8 cellular contexts compared by ENCODE assay signal in genomic region chr1:180155202-180155682, GRCh38. TPM values are rescaled to one million over a fixed set of nuclear protein-coding genes. Genes with fewer than 3 reads are reported as not detected.
DNase-seq lines count a peak whose midpoint lies in the region; ATAC-seq and TF ChIP-seq lines count a peak whose summit lies in the region.

No MANE protein-coding gene starts in this region.

- H3K4me2 ChIP-seq in neural cell (ENCODE audit: low read length), result peak overlapping the region; percentile 83

- H3K27me3 ChIP-seq in esophagus squamous epithelium (no peaks in the 10 kb centered on the region), neural cell (ENCODE audit: insufficient read depth, low read depth, low read length) (no peaks in the 10 kb centered on the region)

- no peaks in the 10 kb centered on the region for H3K36me3 Mint-ChIP-seq in activated CD4-positive, alpha-beta T cell treated with anti-CD3 and anti-CD28 coated beads, Interleukin-2, amount 10 ng/mL, durations not matched to agents 7 days and 5 days (ENCODE audit: low read depth)

- WGBS in esophagus squamous epithelium, 2 donors, result 1% methylated on average over 22 to 25 of the region's 26 CpGs

- H4K20me1 ChIP-seq in neural cell (ENCODE audit: insufficient read depth), result peaks cover 3% of the 10 kb centered on the region

- no peak for TF ChIP-seq EP300 in neural cell (conservative IDR thresholded peaks at IDR 0.05; ENCODE audit: poor library complexity, severe bottlenecking)

- peaks cover 28% of the 10 kb centered on the region for H3K79me2 ChIP-seq in neural cell (replicated peaks; ENCODE audit: insufficient read depth, low read length)

- no peaks in the 10 kb centered on the region for H3K9me2 ChIP-seq in neural cell (ENCODE audit: insufficient read depth, low read length)

- DNase-seq in Caki2 (ENCODE audit: low read depth) (peak; percentile 36), esophagus squamous epithelium (lab: John Stamatoyannopoulos, UW) (no peak), NCI-H1436 (lab: John Stamatoyannopoulos, UW) (no peak)
- no peak for DNase-seq in activated CD4-positive, alpha-beta T cell treated with anti-CD3 and anti-CD28 coated beads, Interleukin-2, amount 10 ng/mL, durations not matched to agents 7 days and 5 days

- H3K36me3 ChIP-seq in esophagus squamous epithelium (no peaks in the 10 kb centered on the region), neural cell (ENCODE audit: insufficient read depth, low read length) (no peaks in the 10 kb centered on the region)

- peak overlapping the region; percentile 85 for H3K4me3 Mint-ChIP-seq in activated CD4-positive, alpha-beta T cell treated with anti-CD3 and anti-CD28 coated beads, Interleukin-2, amount 10 ng/mL, durations not matched to agents 7 days and 5 days

- in situ Hi-C loops in Caki2 (cut with HindIII; ENCODE audit: low pct_unique_long_range_greater_than_20kb, low sequenced_read_pairs), result no loop called here

- H3K9me3 ChIP-seq in esophagus squamous epithelium (no peaks in the 10 kb centered on the region), neural cell (ENCODE audit: low read length) (no peaks in the 10 kb centered on the region)

- H2AFZ ChIP-seq in neural cell (ENCODE audit: low read depth, low read length), result peak overlapping the region; percentile 92

- intact Hi-C loops in esophagus squamous epithelium (cut with DNase I), result no loop called here

- POLR2A ChIA-PET in activated CD4-positive, alpha-beta T cell treated with anti-CD3 and anti-CD28 coated beads, Interleukin-2, amount 10 ng/mL, durations not matched to agents 7 days and 5 days (lab: Charles Lee), result no interaction called here

- no peak for TF ChIP-seq CTCF in esophagus squamous epithelium (IDR thresholded peaks at IDR 0.05)
- TF ChIP-seq CTCF in neural cell (IDR thresholded peaks at IDR 0.05; ENCODE audit: poor library complexity, severe bottlenecking), result no peak

- H3K4me1 Mint-ChIP-seq in activated CD4-positive, alpha-beta T cell treated with anti-CD3 and anti-CD28 coated beads, Interleukin-2, amount 10 ng/mL, durations not matched to agents 7 days and 5 days, result peaks cover 28% of the 10 kb centered on the region

- H3K9me3 Mint-ChIP-seq in activated CD4-positive, alpha-beta T cell treated with anti-CD3 and anti-CD28 coated beads, Interleukin-2, amount 10 ng/mL, durations not matched to agents 7 days and 5 days, result no peaks in the 10 kb centered on the region

- peaks cover 6 to 61% (median 25%) of the 10 kb centered on the region in 3 donors for H3K4me1 ChIP-seq in esophagus squamous epithelium

- no peak for TF ChIP-seq RAD21 in neural cell (conservative IDR thresholded peaks at IDR 0.05)

- CTCF ChIA-PET in activated CD4-positive, alpha-beta T cell treated with anti-CD3 and anti-CD28 coated beads, Interleukin-2, amount 10 ng/mL, durations not matched to agents 7 days and 5 days (lab: Charles Lee), result interaction anchor here (1.1 to 1.2 kb wide), 3 partner anchors 11 to 24 kb away, joined by 3 to 4 read pairs (median 4); no protein-coding TSS in a partner anchor

- no peaks in the 10 kb centered on the region for H3K27me3 Mint-ChIP-seq in activated CD4-positive, alpha-beta T cell treated with anti-CD3 and anti-CD28 coated beads, Interleukin-2, amount 10 ng/mL, durations not matched to agents 7 days and 5 days

- no peaks in the 10 kb centered on the region for H3F3A ChIP-seq in neural cell (ENCODE audit: insufficient read depth, low read length, poor library complexity, severe bottlenecking)

- H3K27ac ChIP-seq in esophagus squamous epithelium (peak overlapping the region; percentile 87 to 96 (median 93)), neural cell (ENCODE audit: low read length) (peak overlapping the region; percentile 69)

- TF ChIP-seq POLR2A in esophagus squamous epithelium (IDR thresholded peaks at IDR 0.05), result no peak

- peak overlapping the region; percentile 92 for H3K9ac ChIP-seq in neural cell (ENCODE audit: low read length)

- peak overlapping the region; percentile 92 for H3K27ac Mint-ChIP-seq in activated CD4-positive, alpha-beta T cell treated with anti-CD3 and anti-CD28 coated beads, Interleukin-2, amount 10 ng/mL, durations not matched to agents 7 days and 5 days

- ATAC-seq in HG03175 (IDR thresholded peaks at IDR 0.05; ENCODE audit: unreplicated experiment), result peak; percentile 3
- ATAC-seq in GM19328 (IDR thresholded peaks at IDR 0.05; ENCODE audit: unreplicated experiment), result no peak
- ATAC-seq in GM21528 (IDR thresholded peaks at IDR 0.05; ENCODE audit: low FRiP score, unreplicated experiment), result no peak

- H3K4me3 ChIP-seq in esophagus squamous epithelium (peak overlapping the region; percentile 87 to 99 (median 92)), neural cell (ENCODE audit: low read length) (peak overlapping the region; percentile 77)

TF ChIP-seq in neural cell, 6 proteins besides CTCF, POLR2A, EP300 and RAD21:
- TF ChIP-seq EZH2 (IDR thresholded peaks at IDR 0.05; ENCODE audit: borderline replicate concordance, insufficient read depth, low read length, poor library complexity, severe bottlenecking), result no peak
- TF ChIP-seq REST (IDR thresholded peaks at IDR 0.05; ENCODE audit: borderline replicate concordance), result peak; percentile 21

RNA-seq across cellular contexts. Expression of gene QSOX1, which starts 0.6 kb away (rescaled TPM):
- total RNA-seq in Caki2 (2014; rRNA removed; shearing (Covaris generic); ENCODE audit: low replicate concordance), result 84.0 and 97.3 TPM in 2 replicates
- total RNA-seq in activated CD4-positive, alpha-beta T cell treated with anti-CD3 and anti-CD28 coated beads, Interleukin-2, amount 10 ng/mL, durations not matched to agents 7 days and 5 days, result 10 to 100 TPM; 18.5 to 23.5 TPM
- 100 to 1,000 TPM in 3 of 4 donors, 10 to 100 TPM in 1; 74.9 to 184 (median 107) TPM for total RNA-seq in esophagus squamous epithelium
- 49.8 and 58.4 TPM in 2 replicates for polyA plus RNA-seq in neural cell
- polyA minus RNA-seq in neural cell, result 73.5 and 74.0 TPM in 2 replicates
